Comparison of ENCODE assay signal across 1 cellular context in the genomic region with DNA sequence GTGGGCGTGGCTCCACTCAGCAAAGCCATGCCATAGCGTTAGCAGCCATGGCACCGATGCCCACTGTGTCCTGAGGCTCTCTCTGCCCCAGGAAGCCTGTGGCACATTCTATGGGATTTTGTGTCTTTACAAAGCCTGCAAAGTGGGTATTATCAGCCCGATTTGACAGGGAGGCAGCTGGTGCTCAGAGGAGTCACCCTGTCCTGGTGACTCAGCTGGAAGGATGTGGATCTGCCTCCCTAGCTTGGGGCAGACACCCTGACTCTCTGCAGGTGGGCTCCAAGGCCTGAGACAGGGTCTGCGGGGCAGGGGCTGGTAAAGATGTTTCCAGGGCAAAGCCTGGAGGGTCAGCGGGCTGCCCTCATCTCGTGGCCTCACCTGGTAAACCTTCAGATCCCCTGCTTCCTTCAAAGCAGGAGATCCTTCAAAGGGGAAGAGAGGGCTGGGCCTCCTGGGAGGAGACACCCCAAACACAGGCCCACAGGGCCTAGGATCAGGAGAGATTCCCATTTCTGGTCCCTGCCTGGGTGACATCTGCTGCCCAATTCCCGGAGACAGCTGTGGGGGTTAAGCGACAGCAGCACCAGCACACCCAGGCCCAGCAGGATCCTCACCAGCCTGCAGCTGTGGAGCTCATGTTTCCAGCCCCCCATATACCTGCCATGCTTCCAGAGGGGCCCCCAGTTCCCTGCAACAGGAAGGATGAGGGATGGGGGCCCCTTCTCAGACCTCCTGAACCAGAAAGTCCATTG.
TF ChIP-seq lines count a peak whose summit lies in the region.

No MANE protein-coding gene starts in this region.

TF ChIP-seq in H1, 55 proteins besides CTCF, POLR2A, EP300 and RAD21:
- TF ChIP-seq SIRT6 (IDR thresholded peaks at IDR 0.05; ENCODE audit: low read length): no peak
- TF ChIP-seq TAF7 (optimal IDR thresholded peaks at IDR 0.05; ENCODE audit: borderline replicate concordance, low read depth, low read length): no peak
- no peak for TF ChIP-seq TEAD4 (IDR thresholded peaks at IDR 0.05; ENCODE audit: low read depth, low read length)
- TF ChIP-seq CHD2 (IDR thresholded peaks at IDR 0.05; ENCODE audit: low read length): no peak
- TF ChIP-seq TCF12 (IDR thresholded peaks at IDR 0.05; ENCODE audit: low read depth, low read length): no peak
- no peak for TF ChIP-seq JUND (IDR thresholded peaks at IDR 0.05; ENCODE audit: low read length)
